9 cellular contexts compared by ENCODE assay signal in genomic region chr6:41017663-41018062, GRCh38. TPM values are rescaled to one million over a fixed set of nuclear protein-coding genes. Genes with fewer than 3 reads are reported as not detected.
"Had no signal": no experiment of that assay in that cellular context is flagged by ENCODE, and none has a peak within 500 bp of the region (broad histone marks: within the 10 kb centered on the region; RNA-seq: fewer than 3 reads in every experiment).

No MANE protein-coding gene starts in this region.

- DNase-seq: H9, HCEC 1CT, KBM-7 had no signal

- H2AFZ ChIP-seq: GM23338 had no signal

- H3K4me3 ChIP-seq: GM23338 had no signal

- FAIRE-seq: H1, H54, HTR-8/SVneo had no signal

- ATAC-seq: GM23338 had no signal

- H3K4me2 ChIP-seq: GM23338 had no signal

RNA-seq across cellular contexts. Expression of gene TSPO2, which starts 24.6 kb away (rescaled TPM):
- total RNA-seq: GM23338, H1, H9, HT-29 had no signal
- polyA plus RNA-seq: H1, IgD-negative memory B cell had no signal

RNA-seq across cellular contexts. Expression of gene APOBEC2, which starts 35.3 kb away (rescaled TPM):
- total RNA-seq: GM23338, H1, H9, HT-29 had no signal
- polyA plus RNA-seq: H1 had no signal
